In genomic region chr12:15719230-15719629, GRCh38 we compare ENCODE assay signal across 18 cellular contexts.
DNase-seq lines count a peak whose midpoint lies in the region; ATAC-seq, FAIRE-seq and TF ChIP-seq lines count a peak whose summit lies in the region.
"Had no signal": no experiment of that assay in that cellular context is flagged by ENCODE, and none has a peak within 500 bp of the region (broad histone marks: within the 10 kb centered on the region; RNA-seq: fewer than 3 reads in every experiment).

No MANE protein-coding gene starts in this region.

- peak overlapping the region; percentile 59 for H3K27ac ChIP-seq in GM23248

- peaks cover 60% of the 10 kb centered on the region for H3K4me1 ChIP-seq in GM23248 (ENCODE audit: insufficient read depth)

- H4K20me1 ChIP-seq in GM23248 (ENCODE audit: insufficient read depth), result no peaks in the 10 kb centered on the region

- H3K9ac ChIP-seq in GM23248, result no peak overlapping the region

- peaks cover 21% of the 10 kb centered on the region for H3K36me3 Mint-ChIP-seq in osteocyte (ENCODE audit: unreplicated experiment)
- H3K36me3 Mint-ChIP-seq: naive thymus-derived CD8-positive, alpha-beta T cell had no signal

- H3K9me3 ChIP-seq in GM23248 (ENCODE audit: low read depth), result no peaks in the 10 kb centered on the region

- WGBS in GM23248 (ENCODE audit: low coverage in 1 of 2, low lambda C conversion rate in 2 of 2, missing lambda C conversion rate in 2 of 2), 2 experiments, result 21 to 37% methylated on average over 2 of the region's 2 CpGs

- peak overlapping the region; percentile 18 for H3K4me2 ChIP-seq in GM23248 (ENCODE audit: unreplicated experiment)

- no peak overlapping the region for H3K4me3 Mint-ChIP-seq in osteocyte (ENCODE audit: unreplicated experiment)
- H3K4me3 Mint-ChIP-seq: brain; naive thymus-derived CD8-positive, alpha-beta T cell; T-helper 1 cell treated with Interleukin-12 subunit alpha and Interleukin-12 subunit beta and Interleukin-4 antibody, amounts not matched to agents 30 μg/mL and 1 μg/mL, for 36 hours had no signal

- H3K27me3 ChIP-seq in GM23248 (replicated peaks; ENCODE audit: insufficient read depth) (no peaks in the 10 kb centered on the region), bronchial epithelial cell (ENCODE audit: control insufficient read depth, insufficient read depth, low read length) (no peaks in the 10 kb centered on the region)

- no peak overlapping the region for H2AFZ ChIP-seq in GM23248

- H3K4me1 Mint-ChIP-seq in osteocyte (ENCODE audit: unreplicated experiment), result peaks cover 85% of the 10 kb centered on the region

- peak; percentile 75 for DNase-seq in GM23248
- DNase-seq in NCI-H146 treated with DMSO at 0.1 percent for 48 hours (lab: John Stamatoyannopoulos, UW; ENCODE audit: unreplicated experiment), result peak; percentile 81
- peak; percentile 21 for DNase-seq in bronchial epithelial cell (ENCODE audit: low read depth)
- DNase-seq in osteocyte (ENCODE audit: extremely low spot score, unreplicated experiment), result no peak
- no peak for DNase-seq in AG20443 (ENCODE audit: low spot score)
- DNase-seq: activated CD4-positive, CD25-positive, alpha-beta regulatory T cell treated with anti-CD3 and anti-CD28 coated beads, Interleukin-2, amount 50 U/mL, for 72 hours; activated CD8-positive, alpha-beta memory T cell treated with anti-CD3 and anti-CD28 coated beads, Interleukin-2, amount 50 U/mL, for 4 hours; activated naive CD4-positive, alpha-beta T cell treated with Interleukin-2 at 50 U/mL for 16 hours; left ventricle myocardium superior; naive thymus-derived CD8-positive, alpha-beta T cell; NCI-H1105; NCI-H526 treated with DMSO at 0.1 percent for 48 hours had no signal

- H3K4me3 ChIP-seq in GM23248, result no peak overlapping the region
- no peak overlapping the region for H3K4me3 ChIP-seq in bronchial epithelial cell (ENCODE audit: low read depth, low read length)

- peaks cover 98% of the 10 kb centered on the region for H3K79me2 ChIP-seq in GM23248 (ENCODE audit: insufficient read depth)

- H3K36me3 ChIP-seq in GM23248 (ENCODE audit: low read depth) (no peaks in the 10 kb centered on the region), bronchial epithelial cell (ENCODE audit: control insufficient read depth, insufficient read depth, low read length) (no peaks in the 10 kb centered on the region)

- H3K9me3 Mint-ChIP-seq in osteocyte (ENCODE audit: unreplicated experiment), result no peaks in the 10 kb centered on the region
- H3K9me3 Mint-ChIP-seq: naive thymus-derived CD8-positive, alpha-beta T cell; T-helper 1 cell treated with Interleukin-12 subunit alpha and Interleukin-12 subunit beta and Interleukin-4 antibody, amounts not matched to agents 30 μg/mL and 1 μg/mL, for 36 hours had no signal

- H3K27me3 Mint-ChIP-seq in osteocyte (ENCODE audit: unreplicated experiment), result no peaks in the 10 kb centered on the region
- H3K27me3 Mint-ChIP-seq: brain had no signal

- no peak for FAIRE-seq in bronchial epithelial cell (lab: Jason Lieb, UNC)
- FAIRE-seq: G401.6 had no signal

- H3K9me2 ChIP-seq in GM23248 (ENCODE audit: insufficient read depth), result no peaks in the 10 kb centered on the region

- ATAC-seq in HG03175 (IDR thresholded peaks at IDR 0.05; ENCODE audit: unreplicated experiment), result no peak
- ATAC-seq in GM18909 (IDR thresholded peaks at IDR 0.05; ENCODE audit: poor library complexity, unreplicated experiment), result no peak
- ATAC-seq in HG03039 (IDR thresholded peaks at IDR 0.05; ENCODE audit: unreplicated experiment), result no peak
- ATAC-seq: left ventricle myocardium superior; naive thymus-derived CD8-positive, alpha-beta T cell had no signal

- peaks cover 21% of the 10 kb centered on the region for H3F3A ChIP-seq in GM23248 (ENCODE audit: insufficient read depth)

- peak overlapping the region; percentile 80 for H3K27ac Mint-ChIP-seq in osteocyte (ENCODE audit: unreplicated experiment)
- H3K27ac Mint-ChIP-seq: naive thymus-derived CD8-positive, alpha-beta T cell; T-helper 1 cell treated with Interleukin-12 subunit alpha and Interleukin-12 subunit beta and Interleukin-4 antibody, amounts not matched to agents 30 μg/mL and 1 μg/mL, for 36 hours had no signal

- in situ Hi-C loops in GM23248 (cut with MboI), result no loop called here

- TF ChIP-seq CTCF in bronchial epithelial cell (IDR thresholded peaks at IDR 0.05; ENCODE audit: insufficient read depth, low read length, severe bottlenecking) (no peak), osteocyte (IDR thresholded peaks at IDR 0.05) (no peak)

Comparison
In these comparisons a context has a peak if more than half of its experiments do, and no peak if none do; other contexts are left out.
1. DNase-seq: peak in GM23248 (single experiment), NCI-H146 treated with DMSO at 0.1 percent for 48 hours (single experiment) and bronchial epithelial cell (single experiment); none in osteocyte (single experiment) and AG20443 (single experiment).